Comparison of ENCODE assay signal across 17 cellular contexts in genomic region chr10:9294132-9294663, GRCh38.
DNase-seq lines count a peak whose midpoint lies in the region; ATAC-seq and TF ChIP-seq lines count a peak whose summit lies in the region.
"Had no signal": no experiment of that assay in that cellular context is flagged by ENCODE, and none has a peak within 500 bp of the region (broad histone marks: within the 10 kb centered on the region; RNA-seq: fewer than 3 reads in every experiment).

No MANE protein-coding gene starts in this region.

- intact Hi-C loops in OCI-LY7 (cut with micrococcal nuclease; ENCODE audit: unreplicated experiment) = no loop called here

- no peaks in the 10 kb centered on the region for H3K36me3 ChIP-seq in OCI-LY7 (ENCODE audit: insufficient read depth, low read length)
- H3K36me3 ChIP-seq: adrenal gland, right lobe of liver, upper lobe of left lung, WERI-Rb-1 had no signal

- no peaks in the 10 kb centered on the region for H3K79me2 ChIP-seq in OCI-LY7 (ENCODE audit: insufficient read depth, low read depth, low read length)

- H2AFZ ChIP-seq in OCI-LY7 (ENCODE audit: low read length) = peak overlapping the region; percentile 62

- no peaks in the 10 kb centered on the region for H3K9me3 ChIP-seq in OCI-LY7 (ENCODE audit: low read length)
- H3K9me3 ChIP-seq: adrenal gland, right lobe of liver, upper lobe of left lung had no signal

- no peaks in the 10 kb centered on the region for H3K9me2 ChIP-seq in OCI-LY7 (ENCODE audit: insufficient read depth, low read length)

- no peak overlapping the region for H3K4me3 ChIP-seq in OCI-LY7 (ENCODE audit: low read depth, low read length, poor library complexity, severe bottlenecking)
- H3K4me3 ChIP-seq: adrenal gland, right lobe of liver, SK-N-MC, upper lobe of left lung had no signal

- peak; percentile 40 for ATAC-seq in HG02973 (IDR thresholded peaks at IDR 0.05; ENCODE audit: unreplicated experiment)
- peak; percentile 79 for ATAC-seq in stimulated activated naive CD8-positive, alpha-beta T cell treated with anti-CD3 and anti-CD28 coated beads, Interleukin-15, amount 100 ng/mL, for 72 hours

- BruUV-seq in OCI-LY7 (replicated peaks; lab: Mats Ljungman, UMichigan) = no TSS peak

- no peaks in the 10 kb centered on the region for H4K20me1 ChIP-seq in OCI-LY7 (ENCODE audit: insufficient read depth, low read length)

- H3K4me1 Mint-ChIP-seq in stimulated activated naive CD8-positive, alpha-beta T cell treated with anti-CD3 and anti-CD28 coated beads, Interleukin-15, amount 100 ng/mL, for 72 hours = peaks cover 16% of the 10 kb centered on the region
- no peaks in the 10 kb centered on the region for H3K4me1 Mint-ChIP-seq in osteocyte (ENCODE audit: unreplicated experiment)

- H3K4me3 Mint-ChIP-seq in stimulated activated naive CD8-positive, alpha-beta T cell treated with anti-CD3 and anti-CD28 coated beads, Interleukin-15, amount 100 ng/mL, for 72 hours = peak overlapping the region in 1 of 2 donors; percentile 66
- H3K4me3 Mint-ChIP-seq in osteocyte (ENCODE audit: unreplicated experiment) = no peak overlapping the region

- peak; percentile 4 for DNase-seq in stimulated activated CD4-positive, alpha-beta T cell treated with anti-CD3 and anti-CD28 coated beads, Interleukin-1b, Interleukin-23, amount 100 ng/mL, for 48 hours
- no peak for DNase-seq in stimulated activated CD4-positive, alpha-beta T cell treated with anti-CD3 and anti-CD28 coated beads, Interleukin-2, amount 100 ng/mL, for 24 hours
- DNase-seq in OCI-LY7 (ENCODE audit: low spot score) (no peak), osteocyte (ENCODE audit: extremely low spot score, unreplicated experiment) (no peak), nucleus accumbens (lab: John Stamatoyannopoulos, UW) (no peak)
- no peak for DNase-seq in stimulated activated naive CD8-positive, alpha-beta T cell treated with anti-CD3 and anti-CD28 coated beads, Interleukin-15, amount 100 ng/mL, for 72 hours
- DNase-seq in activated CD4-positive, alpha-beta T cell treated with anti-CD3 and anti-CD28 coated beads for 4 hours = no peak
- DNase-seq: adrenal gland; COR-L47; GDM1; NCI-H1694 treated with DMSO at 0.1 percent for 48 hours; right lobe of liver; stimulated activated CD4-positive, alpha-beta T cell treated with anti-CD3 and anti-CD28 coated beads, Interleukin-2, amount 100 ng/mL, for 48 hours; upper lobe of left lung; WERI-Rb-1 had no signal

- peaks cover 13% of the 10 kb centered on the region for H3K4me1 ChIP-seq in OCI-LY7 (ENCODE audit: insufficient read depth, low read length, poor library complexity, severe bottlenecking)
- H3K4me1 ChIP-seq: adrenal gland, upper lobe of left lung had no signal

- CTCF ChIA-PET in OCI-LY7 (lab: Charles Lee; ENCODE audit: unreplicated experiment) = no interaction called here

- H3K27ac ChIP-seq in OCI-LY7 (ENCODE audit: low read depth, low read length, poor library complexity, severe bottlenecking) = no peak overlapping the region
- H3K27ac ChIP-seq: adrenal gland, right lobe of liver, SK-N-MC, upper lobe of left lung, WERI-Rb-1 had no signal

- TF ChIP-seq CTCF in OCI-LY7 (conservative IDR thresholded peaks at IDR 0.05; ENCODE audit: low read length) (no peak), osteocyte (IDR thresholded peaks at IDR 0.05) (no peak)

- H3K4me2 ChIP-seq in OCI-LY7 (ENCODE audit: low read length) = peak overlapping the region; percentile 40; the same call in 1 of the 2 replicates

- POLR2A ChIA-PET in OCI-LY7 (lab: Charles Lee) = no interaction called here

- no peaks in the 10 kb centered on the region for H3K36me3 Mint-ChIP-seq in osteocyte (ENCODE audit: unreplicated experiment)

- H3K27me3 Mint-ChIP-seq in stimulated activated naive CD8-positive, alpha-beta T cell treated with anti-CD3 and anti-CD28 coated beads, Interleukin-15, amount 100 ng/mL, for 72 hours = peaks cover 6% of the 10 kb centered on the region
- peaks cover 5% of the 10 kb centered on the region for H3K27me3 Mint-ChIP-seq in osteocyte (ENCODE audit: unreplicated experiment)

- no peaks in the 10 kb centered on the region for H3K9me3 Mint-ChIP-seq in stimulated activated naive CD8-positive, alpha-beta T cell treated with anti-CD3 and anti-CD28 coated beads, Interleukin-15, amount 100 ng/mL, for 72 hours
- no peaks in the 10 kb centered on the region for H3K9me3 Mint-ChIP-seq in osteocyte (ENCODE audit: unreplicated experiment)

- H3K27ac Mint-ChIP-seq in stimulated activated naive CD8-positive, alpha-beta T cell treated with anti-CD3 and anti-CD28 coated beads, Interleukin-15, amount 100 ng/mL, for 72 hours = peak overlapping the region in 1 of 2 donors; percentile 31
- H3K27ac Mint-ChIP-seq in osteocyte (ENCODE audit: unreplicated experiment) = no peak overlapping the region
